In the genomic region with DNA sequence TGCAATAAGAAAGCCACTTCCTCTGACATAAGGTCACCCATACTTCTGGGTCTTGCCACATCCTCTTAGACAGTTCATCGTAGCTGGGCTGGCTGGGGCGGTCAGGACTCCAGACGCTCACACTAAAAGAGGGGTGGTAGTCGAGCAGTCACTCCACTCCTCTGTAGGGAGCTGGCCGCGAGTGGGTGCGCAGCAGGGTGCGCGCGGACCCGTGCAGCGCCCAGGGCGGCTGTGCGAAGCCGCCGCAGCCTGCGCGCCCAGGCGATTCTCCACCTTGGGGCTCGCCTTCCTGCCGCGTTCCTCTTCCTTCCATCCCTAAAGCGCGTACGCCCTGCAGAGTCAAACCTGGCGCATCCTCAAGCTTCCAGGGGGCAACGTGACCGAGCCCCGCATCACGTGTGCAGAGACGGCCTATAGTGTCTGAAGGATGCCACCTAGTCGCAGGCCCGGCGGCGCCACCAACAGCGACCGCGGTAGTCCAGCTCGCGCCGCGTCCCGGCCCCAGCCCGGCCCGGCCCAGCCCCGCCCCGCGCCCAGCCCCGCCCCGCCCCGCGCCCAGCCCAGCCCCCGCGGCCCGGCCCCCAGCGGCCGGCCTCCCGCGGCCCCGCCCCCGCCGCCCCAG, we compare ENCODE assay signal across 8 cellular contexts. TPM values are rescaled to one million over a fixed set of nuclear protein-coding genes. Genes with fewer than 3 reads are reported as not detected.
DNase-seq lines count a peak whose midpoint lies in the region; ATAC-seq and TF ChIP-seq lines count a peak whose summit lies in the region.

No MANE protein-coding gene starts in this region.

- H3K36me3 ChIP-seq in DOHH2 (ENCODE audit: control insufficient read depth, low read length) (peaks cover 46% of the 10 kb centered on the region), KOPT-K1 (ENCODE audit: insufficient read depth, low read length) (peaks cover 25% of the 10 kb centered on the region), Panc1 (ENCODE audit: control insufficient read depth, insufficient read depth, low read length) (peaks cover 19% of the 10 kb centered on the region), fibroblast of lung (ENCODE audit: control insufficient read depth, insufficient read depth, low read length) (peaks cover 6% of the 10 kb centered on the region)
- peaks cover 0 to 12% (median 0%) of the 10 kb centered on the region in 3 experiments for H3K36me3 ChIP-seq in naive thymus-derived CD4-positive, alpha-beta T cell (ENCODE audit: control insufficient read depth in 2 of 3, insufficient read depth in 3 of 3, low read length in 3 of 3)

- peaks cover 6% of the 10 kb centered on the region; the same call in 1 of the 2 replicates for H3K9me3 ChIP-seq in DOHH2 (ENCODE audit: control insufficient read depth, insufficient read depth, low read length)
- H3K9me3 ChIP-seq in KOPT-K1 (ENCODE audit: insufficient read depth, low read length, poor library complexity, severe bottlenecking) = peaks cover 6% of the 10 kb centered on the region
- no peaks in the 10 kb centered on the region for H3K9me3 ChIP-seq in Panc1 (ENCODE audit: control insufficient read depth, insufficient read depth, low read depth, low read length)
- H3K9me3 ChIP-seq in fibroblast of lung (ENCODE audit: control insufficient read depth, insufficient read depth, low read depth, low read length) = no peaks in the 10 kb centered on the region
- no peaks in the 10 kb centered on the region for H3K9me3 ChIP-seq in naive thymus-derived CD4-positive, alpha-beta T cell (ENCODE audit: control insufficient read depth in 2 of 3, low read length in 3 of 3)

- no peaks in the 10 kb centered on the region for H3K27me3 Mint-ChIP-seq in activated T-cell treated with anti-CD3 and anti-CD28 coated beads, Interleukin-2, amount 50 U/mL, for 72 hours (ENCODE audit: low read depth)
- H3K27me3 Mint-ChIP-seq in naive thymus-derived CD4-positive, alpha-beta T cell = no peaks in the 10 kb centered on the region

- H3F3A ChIP-seq in DOHH2 (ENCODE audit: control insufficient read depth, insufficient read depth) = no peaks in the 10 kb centered on the region

- peaks cover 47% of the 10 kb centered on the region for H3K79me2 ChIP-seq in DOHH2 (ENCODE audit: control insufficient read depth, low read length)
- peaks cover 39% of the 10 kb centered on the region for H3K79me2 ChIP-seq in fibroblast of lung (ENCODE audit: control insufficient read depth, insufficient read depth, low read length)

- BruUV-seq in Panc1 (replicated peaks; lab: Mats Ljungman, UMichigan) = no TSS peak

- peaks cover 60% of the 10 kb centered on the region for H3K4me1 Mint-ChIP-seq in activated T-cell treated with anti-CD3 and anti-CD28 coated beads, Interleukin-2, amount 50 U/mL, for 72 hours (ENCODE audit: low read depth)
- peaks cover 38 to 72% (median 63%) of the 10 kb centered on the region in 7 donors for H3K4me1 Mint-ChIP-seq in naive thymus-derived CD4-positive, alpha-beta T cell

- DNase-seq in Panc1 (ENCODE audit: low read depth, low spot score) (no peak), fibroblast of lung (ENCODE audit: low read depth in 2 of 2) (peak; percentile 83 to 84)
- peak; percentile 84 to 85 for DNase-seq in activated T-cell treated with anti-CD3 and anti-CD28 coated beads, Interleukin-2, amount 50 U/mL, for 72 hours
- DNase-seq in naive thymus-derived CD4-positive, alpha-beta T cell = peak; percentile 65 to 82 (median 78)
- DNase-seq in stimulated activated naive CD4-positive, alpha-beta T cell (lab: John Stamatoyannopoulos, UW) = peak; percentile 76 to 89 (median 86)

- TF ChIP-seq CTCF in DOHH2 (IDR thresholded peaks at IDR 0.05; ENCODE audit: low read depth, low read length, poor library complexity, severe bottlenecking) (no peak), Panc1 (IDR thresholded peaks at IDR 0.05) (no peak), fibroblast of lung (conservative IDR thresholded peaks at IDR 0.05 in 1 of 2, IDR thresholded peaks at IDR 0.05 in 1 of 2; ENCODE audit: low read depth in 1 of 2, low read length in 2 of 2) (no peak)

- POLR2A ChIA-PET in Panc1 (lab: Charles Lee) = no interaction called here
- POLR2A ChIA-PET in naive thymus-derived CD4-positive, alpha-beta T cell (lab: Charles Lee) = interaction anchor here (0.5 to 3.3 kb wide), 16 partner anchors 10 to 1547 kb away, joined by 3 to 34 read pairs (median 4); a partner anchor contains a TSS

- peaks cover 28% of the 10 kb centered on the region for H3K4me1 ChIP-seq in DOHH2 (ENCODE audit: control insufficient read depth, low read length)
- H3K4me1 ChIP-seq in Panc1 (ENCODE audit: control insufficient read depth, insufficient read depth, low read length) = peaks cover 36% of the 10 kb centered on the region
- H3K4me1 ChIP-seq in fibroblast of lung (ENCODE audit: control insufficient read depth, extremely low read depth, insufficient read depth, low read length) = peaks cover 12% of the 10 kb centered on the region
- H3K4me1 ChIP-seq in naive thymus-derived CD4-positive, alpha-beta T cell (ENCODE audit: control insufficient read depth in 2 of 2, insufficient read depth in 2 of 2, low read length in 2 of 2) = peaks cover 20 to 31% of the 10 kb centered on the region in 2 donors

- no peaks in the 10 kb centered on the region for H3K27me3 ChIP-seq in DOHH2 (ENCODE audit: control insufficient read depth, low read length)
- no peaks in the 10 kb centered on the region for H3K27me3 ChIP-seq in Panc1 (ENCODE audit: control insufficient read depth, insufficient read depth, low read length)
- H3K27me3 ChIP-seq in fibroblast of lung (ENCODE audit: control insufficient read depth, insufficient read depth, low read length) = no peaks in the 10 kb centered on the region
- H3K27me3 ChIP-seq in naive thymus-derived CD4-positive, alpha-beta T cell (ENCODE audit: control insufficient read depth in 2 of 2, insufficient read depth in 2 of 2, low read length in 2 of 2) = no peaks in the 10 kb centered on the region

- H2AFZ ChIP-seq in fibroblast of lung (ENCODE audit: low read length) = peak overlapping the region; percentile 76

- H3K9me2 ChIP-seq in DOHH2 (replicated peaks; ENCODE audit: control insufficient read depth, low read length) = no peaks in the 10 kb centered on the region

- H3K36me3 Mint-ChIP-seq in activated T-cell treated with anti-CD3 and anti-CD28 coated beads, Interleukin-2, amount 50 U/mL, for 72 hours (ENCODE audit: insufficient read depth in 2 of 2) = peaks cover 10 to 14% of the 10 kb centered on the region in 2 donors
- peaks cover 9 to 47% (median 20%) of the 10 kb centered on the region in 5 donors for H3K36me3 Mint-ChIP-seq in naive thymus-derived CD4-positive, alpha-beta T cell

- H3K4me3 Mint-ChIP-seq in activated T-cell treated with anti-CD3 and anti-CD28 coated beads, Interleukin-2, amount 50 U/mL, for 72 hours = peak overlapping the region; percentile 83 to 88
- H3K4me3 Mint-ChIP-seq in naive thymus-derived CD4-positive, alpha-beta T cell = peak overlapping the region; percentile 82 to 94 (median 91)

- intact Hi-C loops in Panc1 (cut with micrococcal nuclease; ENCODE audit: unreplicated experiment) = loop anchor here (2.0 kb wide), 1 partner anchor 44 kb away; no protein-coding TSS in a partner anchor
- intact Hi-C loops in naive thymus-derived CD4-positive, alpha-beta T cell (cut with micrococcal nuclease) = loop anchor here (1.0 to 2.0 kb wide), 11 partner anchors 32 to 1546 kb away; a partner anchor contains a TSS

- peaks cover 0 to 3% of the 10 kb centered on the region in 2 donors for H3K9me3 Mint-ChIP-seq in activated T-cell treated with anti-CD3 and anti-CD28 coated beads, Interleukin-2, amount 50 U/mL, for 72 hours
- H3K9me3 Mint-ChIP-seq in naive thymus-derived CD4-positive, alpha-beta T cell = peaks cover 0 to 6% (median 4%) of the 10 kb centered on the region in 11 donors

- peak overlapping the region; percentile 74 for H3K9ac ChIP-seq in fibroblast of lung (ENCODE audit: insufficient read depth, low read length)

- peak overlapping the region; percentile 49 for H3K27ac Mint-ChIP-seq in activated T-cell treated with anti-CD3 and anti-CD28 coated beads, Interleukin-2, amount 50 U/mL, for 72 hours
- H3K27ac Mint-ChIP-seq in naive thymus-derived CD4-positive, alpha-beta T cell = peak overlapping the region; percentile 61 to 96 (median 89)

- H3K4me2 ChIP-seq in DOHH2 (ENCODE audit: low read length) (peak overlapping the region; percentile 97), fibroblast of lung (ENCODE audit: extremely low read depth, insufficient read depth, low read length) (peak overlapping the region; percentile 97)

- H4K20me1 ChIP-seq in DOHH2 (ENCODE audit: control insufficient read depth, insufficient read depth, low read depth, low read length) (peaks cover 4% of the 10 kb centered on the region; the same call in 1 of the 2 replicates), fibroblast of lung (ENCODE audit: control insufficient read depth, extremely low read depth, insufficient read depth, low read length) (no peaks in the 10 kb centered on the region)

- H3K27ac ChIP-seq in DOHH2 (ENCODE audit: low read depth, low read length) = peak overlapping the region; percentile 56
- H3K27ac ChIP-seq in KOPT-K1 (ENCODE audit: low read depth, low read length, poor library complexity, severe bottlenecking) = peak overlapping the region; percentile 83
- peak overlapping the region; percentile 85 for H3K27ac ChIP-seq in Panc1 (ENCODE audit: low read length)
- H3K27ac ChIP-seq in fibroblast of lung (ENCODE audit: insufficient read depth, low read length) = peak overlapping the region; percentile 97
- peak overlapping the region; percentile 78 for H3K27ac ChIP-seq in naive thymus-derived CD4-positive, alpha-beta T cell (ENCODE audit: low read depth, low read length)

- ATAC-seq in GM21825 (IDR thresholded peaks at IDR 0.05; ENCODE audit: unreplicated experiment) (peak; percentile 97), Panc1 (peak; percentile 95)
- ATAC-seq in activated T-cell treated with anti-CD3 and anti-CD28 coated beads, Interleukin-2, amount 50 U/mL, for 72 hours (replicated peaks in 1 of 2) = peak; percentile 86 to 88
- peak; percentile 87 for ATAC-seq in naive thymus-derived CD4-positive, alpha-beta T cell

- H3K4me3 ChIP-seq in DOHH2 (ENCODE audit: low read length) (peak overlapping the region; percentile 98), Panc1 (ENCODE audit: low read depth in 2 of 2, low read length in 2 of 2) (peak overlapping the region; percentile 80 to 95), fibroblast of lung (replicated peaks in 1 of 4; ENCODE audit: control extremely low read depth in 1 of 4, insufficient read depth in 1 of 4, low read depth in 3 of 4, low read length in 4 of 4) (peak overlapping the region; percentile 66 to 79 (median 74))
- H3K4me3 ChIP-seq in naive thymus-derived CD4-positive, alpha-beta T cell (ENCODE audit: low read length) = peak overlapping the region; percentile 92

- in situ Hi-C loops in Panc1 (cut with HindIII; ENCODE audit: low pct_unique_long_range_greater_than_20kb, low sequenced_read_pairs) = no loop called here

- CTCF ChIA-PET in Panc1 (lab: Charles Lee) = interaction anchor here (0.5 kb wide), 1 partner anchor 30 kb away, joined by 3 read pairs; no protein-coding TSS in a partner anchor
- CTCF ChIA-PET in naive thymus-derived CD4-positive, alpha-beta T cell (lab: Charles Lee) = interaction anchor here (0.9 to 1.4 kb wide), 5 partner anchors 15 to 392 kb away, joined by 3 to 4 read pairs (median 3); a partner anchor contains a TSS

RNA-seq across cellular contexts. Expression of a gene that starts 0.4 kb away (rescaled TPM):
- 157 TPM for total RNA-seq in Panc1 (2021; ENCODE audit: unreplicated experiment)
- 107 TPM for polyA plus RNA-seq in Panc1 (2012; ENCODE audit: insufficient read length)
- 100 to 1,000 TPM; 136 to 147 TPM for total RNA-seq in activated T-cell treated with anti-CD3 and anti-CD28 coated beads, Interleukin-2, amount 50 U/mL, for 72 hours
- 138 and 183 TPM in 2 replicates for total RNA-seq in fibroblast of lung
- 307 and 384 TPM in 2 replicates for polyA plus RNA-seq in fibroblast of lung
- 258 and 298 TPM in 2 replicates for polyA plus RNA-seq in fibroblast of lung (2012)
- polyA minus RNA-seq in fibroblast of lung (ENCODE audit: low replicate concordance) = 127 and 154 TPM in 2 replicates
- 100 to 1,000 TPM in 2 of 5 experiments, 10 to 100 TPM in 3; 84.8 to 117 (median 95.0) TPM for total RNA-seq in naive thymus-derived CD4-positive, alpha-beta T cell
- 100 to 1,000 TPM; 148 to 150 TPM for polyA plus RNA-seq in naive thymus-derived CD4-positive, alpha-beta T cell
